In genomic region chr10:124349231-124349992, GRCh38 we compare ENCODE assay signal across 27 cellular contexts.
"Had no signal": no experiment of that assay in that cellular context is flagged by ENCODE, and none has a peak within 500 bp of the region (broad histone marks: within the 10 kb centered on the region; RNA-seq: fewer than 3 reads in every experiment).

No MANE protein-coding gene starts in this region.

- H3K4me1 Mint-ChIP-seq: activated naive CD8-positive, alpha-beta T cell treated with anti-CD3 and anti-CD28 coated beads, Interleukin-2, amount 50 U/mL, for 24 hours; T-helper 17 cell had no signal

- H3K4me1 ChIP-seq: esophagus muscularis mucosa, testis had no signal

- ATAC-seq: activated naive CD8-positive, alpha-beta T cell treated with anti-CD3 and anti-CD28 coated beads, Interleukin-2, amount 50 U/mL, for 24 hours; mucosa of descending colon; sciatic nerve; stimulated activated naive B cell treated with anti-CD40 and anti-IgM and Interleukin-4, amounts not matched to agents 10 μg/mL and 1 μg/mL and 100 μg/mL, for 72 hours; T-helper 17 cell had no signal

- H3K27ac Mint-ChIP-seq: activated B cell treated with CpG ODN at 0.5 μM for 24 hours; activated CD4-positive, alpha-beta memory T cell treated with anti-CD3 and anti-CD28 coated beads, Interleukin-2, amount 10 ng/mL, durations not matched to agents 7 days and 5 days; activated naive CD8-positive, alpha-beta T cell treated with anti-CD3 and anti-CD28 coated beads, Interleukin-2, amount 50 U/mL, for 24 hours; activated T-helper 1 cell treated with anti-CD3 and anti-CD28 coated beads, Interleukin-12 subunit alpha, Interleukin-12 subunit beta, Interleukin-2, Interleukin-4 antibody, amounts not matched to agents 30 ng/mL and 10 ng/mL and 1 ng/mL, durations not matched to agents 14 hours and 24 hours and 36 hours; immature natural killer cell; memory B cell; nephron progenitor cell; stimulated activated naive B cell treated with anti-CD40 and anti-IgM and Interleukin-4, amounts not matched to agents 10 μg/mL and 1 μg/mL and 100 μg/mL, for 72 hours; T-helper 17 cell; type B pancreatic cell had no signal

- H3K9me3 Mint-ChIP-seq: activated B cell treated with CpG ODN at 0.5 μM for 24 hours; activated CD4-positive, alpha-beta memory T cell treated with anti-CD3 and anti-CD28 coated beads, Interleukin-2, amount 10 ng/mL, durations not matched to agents 7 days and 5 days; activated naive CD8-positive, alpha-beta T cell treated with anti-CD3 and anti-CD28 coated beads, Interleukin-2, amount 50 U/mL, for 24 hours; activated T-helper 1 cell treated with anti-CD3 and anti-CD28 coated beads, Interleukin-12 subunit alpha, Interleukin-12 subunit beta, Interleukin-2, Interleukin-4 antibody, amounts not matched to agents 30 ng/mL and 10 ng/mL and 1 ng/mL, durations not matched to agents 14 hours and 24 hours and 36 hours; immature natural killer cell; memory B cell; stimulated activated naive B cell treated with anti-CD40 and anti-IgM and Interleukin-4, amounts not matched to agents 10 μg/mL and 1 μg/mL and 100 μg/mL, for 72 hours; type B pancreatic cell had no signal

- H3K9me3 ChIP-seq: esophagus muscularis mucosa, left ventricle myocardium inferior, mucosa of descending colon, testis had no signal

- H3K4me3 ChIP-seq: esophagus muscularis mucosa, hepatocyte, left ventricle myocardium inferior, mucosa of descending colon, smooth muscle cell, testis had no signal

- H3K27me3 Mint-ChIP-seq: activated B cell treated with CpG ODN at 0.5 μM for 24 hours; activated CD4-positive, alpha-beta memory T cell treated with anti-CD3 and anti-CD28 coated beads, Interleukin-2, amount 10 ng/mL, durations not matched to agents 7 days and 5 days; activated naive CD8-positive, alpha-beta T cell treated with anti-CD3 and anti-CD28 coated beads, Interleukin-2, amount 50 U/mL, for 24 hours; stimulated activated naive B cell treated with anti-CD40 and anti-IgM and Interleukin-4, amounts not matched to agents 10 μg/mL and 1 μg/mL and 100 μg/mL, for 72 hours had no signal

- H3K4me3 Mint-ChIP-seq: activated B cell treated with CpG ODN at 0.5 μM for 24 hours; activated CD4-positive, alpha-beta memory T cell treated with anti-CD3 and anti-CD28 coated beads, Interleukin-2, amount 10 ng/mL, durations not matched to agents 7 days and 5 days; activated naive CD8-positive, alpha-beta T cell treated with anti-CD3 and anti-CD28 coated beads, Interleukin-2, amount 50 U/mL, for 24 hours; activated T-helper 1 cell treated with anti-CD3 and anti-CD28 coated beads, Interleukin-12 subunit alpha, Interleukin-12 subunit beta, Interleukin-2, Interleukin-4 antibody, amounts not matched to agents 30 ng/mL and 10 ng/mL and 1 ng/mL, durations not matched to agents 14 hours and 24 hours and 36 hours; immature natural killer cell; memory B cell; nephron progenitor cell; stimulated activated naive B cell treated with anti-CD40 and anti-IgM and Interleukin-4, amounts not matched to agents 10 μg/mL and 1 μg/mL and 100 μg/mL, for 72 hours; T-helper 17 cell; type B pancreatic cell had no signal

- DNase-seq: activated B cell treated with CpG ODN at 0.5 μM for 24 hours; activated CD4-positive, alpha-beta memory T cell treated with anti-CD3 and anti-CD28 coated beads, Interleukin-2, amount 10 ng/mL, durations not matched to agents 7 days and 5 days; activated CD4-positive, alpha-beta T cell treated with anti-CD3 and anti-CD28 coated beads for 48 hours; activated gamma-delta T cell; activated naive CD4-positive, alpha-beta T cell treated with anti-CD3 and anti-CD28 coated beads, Interleukin-2, amount 50 U/mL, for 16 hours; activated naive CD8-positive, alpha-beta T cell treated with anti-CD3 and anti-CD28 coated beads, Interleukin-2, amount 50 U/mL, for 24 hours; dermis blood vessel endothelial cell; effector CD8-positive, alpha-beta T cell; glutamatergic neuron; left ventricle myocardium inferior; mucosa of descending colon; nephron progenitor cell; occipital lobe; posterior cingulate gyrus; stimulated activated CD4-positive, alpha-beta T cell treated with anti-CD3 and anti-CD28 coated beads, Interleukin-2, amount 100 ng/mL, for 48 hours; stimulated activated CD8-positive, alpha-beta memory T cell treated with anti-CD3 and anti-CD28 coated beads, Interleukin-4, amount 100 ng/mL, for 48 hours; stimulated activated naive B cell treated with anti-CD40 and anti-IgM and Interleukin-4, amounts not matched to agents 10 μg/mL and 1 μg/mL and 100 μg/mL, for 72 hours; T-helper 17 cell; testis had no signal

- H3K36me3 Mint-ChIP-seq: immature natural killer cell; memory B cell; stimulated activated naive B cell treated with anti-CD40 and anti-IgM and Interleukin-4, amounts not matched to agents 10 μg/mL and 1 μg/mL and 100 μg/mL, for 72 hours; type B pancreatic cell had no signal

- H3K27me3 ChIP-seq: esophagus muscularis mucosa, hepatocyte, testis had no signal

- H3K27ac ChIP-seq: esophagus muscularis mucosa, hepatocyte, left ventricle myocardium inferior, testis had no signal

- H3K36me3 ChIP-seq: esophagus muscularis mucosa, left ventricle myocardium inferior had no signal
